ENCODE assay signal across 8 cellular contexts in the genomic region with DNA sequence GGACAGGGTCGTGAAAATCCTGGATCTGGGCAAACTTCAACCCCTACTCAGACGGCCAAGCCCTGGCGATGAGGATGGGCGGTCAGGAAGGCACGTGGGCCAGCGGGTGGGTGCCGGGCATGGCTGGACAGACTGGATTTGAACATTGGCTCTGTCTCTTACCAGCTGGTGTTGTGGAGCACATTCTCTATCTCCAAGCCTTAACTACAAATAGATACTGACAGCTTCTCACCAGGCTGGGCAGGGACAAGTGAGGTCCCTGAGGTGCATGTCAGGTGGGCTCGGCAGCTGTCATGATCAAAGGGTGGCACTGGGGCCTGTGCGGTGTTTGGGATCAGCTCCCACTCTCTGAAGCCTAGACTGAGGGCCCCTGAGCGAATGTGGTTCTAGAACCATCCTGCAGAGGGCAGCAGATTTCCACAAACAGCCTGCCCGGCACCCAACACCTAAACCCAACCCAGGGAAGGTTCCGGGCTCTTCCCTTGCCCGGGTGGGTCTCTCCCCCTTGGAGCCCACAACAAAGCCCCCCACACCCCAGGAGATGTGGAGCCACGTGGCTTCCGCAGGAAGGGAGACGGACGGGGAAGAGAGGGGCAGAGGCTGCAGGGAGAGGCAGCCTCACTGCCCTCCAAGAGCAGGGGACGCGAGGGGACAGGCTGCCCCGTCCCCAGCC.
DNase-seq lines count a peak whose midpoint lies in the region; ATAC-seq and TF ChIP-seq lines count a peak whose summit lies in the region.

No MANE protein-coding gene starts in this region.

- no peaks in the 10 kb centered on the region for H3K9me3 Mint-ChIP-seq in central memory CD8-positive, alpha-beta T cell

- no peak overlapping the region for H3K27ac Mint-ChIP-seq in central memory CD8-positive, alpha-beta T cell (ENCODE audit: low read depth)

- H3K27ac ChIP-seq in 22Rv1: 0 out of 2 replicates have a peak overlapping the region, but pooled peaks have one; percentile 8

- peaks cover 26% of the 10 kb centered on the region for H3K4me1 Mint-ChIP-seq in central memory CD8-positive, alpha-beta T cell

- H3K27me3 Mint-ChIP-seq in central memory CD8-positive, alpha-beta T cell: no peaks in the 10 kb centered on the region

- peak; percentile 6 for DNase-seq in NCI-H128 (lab: John Stamatoyannopoulos, UW; ENCODE audit: unreplicated experiment)
- peak; percentile 17 to 46 (median 32) for DNase-seq in activated CD4-positive, CD25-positive, alpha-beta regulatory T cell (lab: John Stamatoyannopoulos, UW)
- DNase-seq in central memory CD8-positive, alpha-beta T cell (ENCODE audit: low spot score in 2 of 2): peak; percentile 53 to 64
- peak; percentile 61 for DNase-seq in kidney tubule cell (ENCODE audit: low spot score)
- peak; percentile 71 to 73 for DNase-seq in stimulated activated CD4-positive, alpha-beta T cell treated with anti-CD3 and anti-CD28 coated beads, Interleukin-2, amount 100 ng/mL, for 24 hours

- peak; percentile 80 for ATAC-seq in HG02759 (IDR thresholded peaks at IDR 0.05; ENCODE audit: unreplicated experiment)
- ATAC-seq in central memory CD8-positive, alpha-beta T cell (replicated peaks; ENCODE audit: extremely low read depth, poor library complexity, severe bottlenecking): peak; percentile 85

- H3K36me3 Mint-ChIP-seq in central memory CD8-positive, alpha-beta T cell (ENCODE audit: insufficient read depth): peaks cover 16% of the 10 kb centered on the region

- no peak overlapping the region for H3K4me3 Mint-ChIP-seq in central memory CD8-positive, alpha-beta T cell

- TF ChIP-seq CTCF in 22Rv1 (IDR thresholded peaks at IDR 0.05) (peak; percentile 88), GM12874 (IDR thresholded peaks at IDR 0.05; ENCODE audit: insufficient read depth, low read depth, low read length) (peak; percentile 86)

Comparison
In these comparisons a context has a peak if more than half of its experiments do, and no peak if none do; other contexts are left out.
1. Peak in every context shown above with its lines: DNase-seq, ATAC-seq and H3K27ac ChIP-seq.
2. DNase-seq: peak in every context shown above with its lines; median percentile 72 in stimulated activated CD4-positive, alpha-beta T cell treated with anti-CD3 and anti-CD28 coated beads, Interleukin-2, amount 100 ng/mL, for 24 hours; 61 in kidney tubule cell; 58 in central memory CD8-positive, alpha-beta T cell; 32 in activated CD4-positive, CD25-positive, alpha-beta regulatory T cell; 6 in NCI-H128.